In the genomic region with DNA sequence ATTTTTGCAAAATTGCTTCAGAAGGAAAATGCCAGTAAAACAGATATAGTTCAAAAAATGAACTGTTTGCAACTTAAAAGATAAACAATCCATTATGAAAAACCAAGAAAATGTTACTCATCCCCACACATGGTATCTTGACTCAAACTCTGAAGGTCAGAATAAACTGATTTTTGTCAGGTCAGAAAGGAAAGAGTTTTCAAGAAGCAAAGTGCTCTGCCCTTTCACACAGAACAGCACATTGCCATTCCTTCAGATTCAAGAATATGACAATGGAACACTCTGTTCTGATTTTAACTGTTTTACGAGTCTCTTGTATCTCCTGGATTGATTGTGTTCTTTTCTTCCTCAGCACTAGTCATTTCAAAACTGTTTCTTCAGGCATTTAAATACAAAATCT, we compare ENCODE assay signal across 27 cellular contexts. TPM values are rescaled to one million over a fixed set of nuclear protein-coding genes. Genes with fewer than 3 reads are reported as not detected.
DNase-seq lines count a peak whose midpoint lies in the region; ATAC-seq and TF ChIP-seq lines count a peak whose summit lies in the region.
"Had no signal": no experiment of that assay in that cellular context is flagged by ENCODE, and none has a peak within 500 bp of the region (broad histone marks: within the 10 kb centered on the region; RNA-seq: fewer than 3 reads in every experiment).

No MANE protein-coding gene starts in this region.

- H3K36me3 ChIP-seq in SK-N-SH (replicated peaks in 1 of 2; ENCODE audit: control insufficient read depth in 1 of 2, insufficient read depth in 2 of 2, low read length in 1 of 2): no peaks in the 10 kb centered on the region
- H3K36me3 ChIP-seq: ascending aorta, BE2C had no signal

- peaks cover 5 to 47% of the 10 kb centered on the region in 2 experiments; a peak in 3 of 4 replicates for H3K4me1 ChIP-seq in SK-N-SH (ENCODE audit: control insufficient read depth in 1 of 2, insufficient read depth in 2 of 2, low read depth in 1 of 2, low read length in 1 of 2)

- no peaks in the 10 kb centered on the region for H3K9me2 ChIP-seq in SK-N-SH

- intact Hi-C loops in activated T-helper 1 cell treated with anti-CD3 and anti-CD28 coated beads, Interleukin-12 subunit alpha, Interleukin-12 subunit beta, Interleukin-2, Interleukin-4 antibody, amounts not matched to agents 30 ng/mL and 10 ng/mL and 1 ng/mL, durations not matched to agents 14 hours and 24 hours and 36 hours (cut with micrococcal nuclease): loop anchor here (1.0 to 5.0 kb wide), 2 partner anchors 48 to 59 kb away; no protein-coding TSS in a partner anchor

- TF ChIP-seq CTCF in SK-N-SH (IDR thresholded peaks at IDR 0.05): no peak
- no peak for TF ChIP-seq CTCF in foreskin fibroblast (IDR thresholded peaks at IDR 0.05; ENCODE audit: low read depth, low read length)

- H3K9me3 ChIP-seq in SK-N-SH: no peaks in the 10 kb centered on the region
- H3K9me3 ChIP-seq: ascending aorta, BE2C had no signal

- H4K20me1 ChIP-seq in SK-N-SH (ENCODE audit: insufficient read depth): no peaks in the 10 kb centered on the region

- H3K79me2 ChIP-seq in SK-N-SH (ENCODE audit: insufficient read depth): no peaks in the 10 kb centered on the region

- 92% methylated on average over 1 of the region's 1 CpG for WGBS in SK-N-SH (ENCODE audit: low lambda C conversion rate)

- TF ChIP-seq EP300 in SK-N-SH (IDR thresholded peaks at IDR 0.05; ENCODE audit: borderline replicate concordance in 1 of 2, low read depth in 1 of 2, low read length in 1 of 2): no peak

- DNase-seq in SK-N-SH: no peak
- no peak for DNase-seq in activated T-helper 1 cell treated with anti-CD3 and anti-CD28 coated beads, Interleukin-12 subunit alpha, Interleukin-12 subunit beta, Interleukin-2, Interleukin-4 antibody, amounts not matched to agents 30 ng/mL and 10 ng/mL and 1 ng/mL, durations not matched to agents 14 hours and 24 hours and 36 hours (ENCODE audit: low spot score)
- peak; percentile 61 to 69 for DNase-seq in foreskin fibroblast
- no peak for DNase-seq in stimulated activated effector memory CD8-positive, alpha-beta T cell treated with anti-CD3 and anti-CD28 coated beads, Interleukin-12 subunit alpha, Interleukin-12 subunit beta, amount 100 ng/mL, for 72 hours (ENCODE audit: low spot score in 2 of 2)
- DNase-seq: activated CD4-positive, alpha-beta T cell treated with anti-CD3 and anti-CD28 coated beads for 4 hours; activated CD8-positive, alpha-beta memory T cell treated with anti-CD3 and anti-CD28 coated beads, Interleukin-2, amount 50 U/mL, for 48 hours; activated gamma-delta T cell treated with Interleukin-2 at 50 U/mL for 16 hours; BE2C; Calu3; cerebellar nuclear complex; effector CD8-positive, alpha-beta T cell; midbrain; NCI-H1436 treated with DMSO at 0.1 percent for 48 hours; NCI-H2171; NCI-H526; small intestine; stimulated activated CD4-positive, alpha-beta T cell treated with anti-CD3 and anti-CD28 coated beads, Interleukin-2, amount 100 ng/mL, for 48 hours had no signal

- no peaks in the 10 kb centered on the region for H3K27me3 ChIP-seq in SK-N-SH (ENCODE audit: insufficient read depth)
- H3K27me3 ChIP-seq: ascending aorta, BE2C had no signal

- no peaks in the 10 kb centered on the region for H3K36me3 Mint-ChIP-seq in activated T-helper 1 cell treated with anti-CD3 and anti-CD28 coated beads, Interleukin-12 subunit alpha, Interleukin-12 subunit beta, Interleukin-2, Interleukin-4 antibody, amounts not matched to agents 30 ng/mL and 10 ng/mL and 1 ng/mL, durations not matched to agents 14 hours and 24 hours and 36 hours (ENCODE audit: low read depth)
- no peaks in the 10 kb centered on the region for H3K36me3 Mint-ChIP-seq in stimulated activated effector memory CD8-positive, alpha-beta T cell treated with anti-CD3 and anti-CD28 coated beads, Interleukin-12 subunit alpha, Interleukin-12 subunit beta, amount 100 ng/mL, for 72 hours

- H3K9ac ChIP-seq in SK-N-SH: no peak overlapping the region; the same call in 1 of the 2 replicates

- CTCF ChIA-PET in SK-N-SH (lab: Yijun Ruan, JAX): no interaction called here

- H3K27me3 Mint-ChIP-seq in activated T-helper 1 cell treated with anti-CD3 and anti-CD28 coated beads, Interleukin-12 subunit alpha, Interleukin-12 subunit beta, Interleukin-2, Interleukin-4 antibody, amounts not matched to agents 30 ng/mL and 10 ng/mL and 1 ng/mL, durations not matched to agents 14 hours and 24 hours and 36 hours (ENCODE audit: insufficient read depth): peaks cover 8% of the 10 kb centered on the region

- peak overlapping the region; percentile 6 for H3K27ac Mint-ChIP-seq in activated T-helper 1 cell treated with anti-CD3 and anti-CD28 coated beads, Interleukin-12 subunit alpha, Interleukin-12 subunit beta, Interleukin-2, Interleukin-4 antibody, amounts not matched to agents 30 ng/mL and 10 ng/mL and 1 ng/mL, durations not matched to agents 14 hours and 24 hours and 36 hours
- no peak overlapping the region for H3K27ac Mint-ChIP-seq in stimulated activated effector memory CD8-positive, alpha-beta T cell treated with anti-CD3 and anti-CD28 coated beads, Interleukin-12 subunit alpha, Interleukin-12 subunit beta, amount 100 ng/mL, for 72 hours
- H3K27ac Mint-ChIP-seq: IgD-negative memory B cell had no signal

- peak overlapping the region; percentile 3; the same call in 1 of the 2 replicates for H2AFZ ChIP-seq in SK-N-SH (ENCODE audit: low read depth)

- ATAC-seq in SK-N-SH treated with all-trans-retinoic acid at 6 μM for 48 hours: no peak
- ATAC-seq in stimulated activated effector memory CD8-positive, alpha-beta T cell treated with anti-CD3 and anti-CD28 coated beads, Interleukin-12 subunit alpha, Interleukin-12 subunit beta, amount 100 ng/mL, for 72 hours: peak; percentile 61
- no peak for ATAC-seq in HG02610 (IDR thresholded peaks at IDR 0.05; ENCODE audit: unreplicated experiment)
- no peak for ATAC-seq in HG02973 (IDR thresholded peaks at IDR 0.05; ENCODE audit: unreplicated experiment)
- ATAC-seq in activated CD4-positive, CD25-positive, alpha-beta regulatory T cell treated with anti-CD3 and anti-CD28 coated beads, Interleukin-2, amount 50 U/mL, for 24 hours: no peak
- ATAC-seq: esophagus mucosa, Right ventricle myocardium inferior had no signal

- POLR2A ChIA-PET in SK-N-SH (lab: Yijun Ruan, JAX): no interaction called here

- no peak overlapping the region for H3K4me3 ChIP-seq in SK-N-SH (ENCODE audit: low read depth in 2 of 2, low read length in 1 of 2)
- no peak overlapping the region for H3K4me3 ChIP-seq in foreskin fibroblast (ENCODE audit: low read depth in 1 of 2, low read length in 2 of 2)
- H3K4me3 ChIP-seq: ascending aorta had no signal

- no peak overlapping the region for H3K4me3 Mint-ChIP-seq in activated T-helper 1 cell treated with anti-CD3 and anti-CD28 coated beads, Interleukin-12 subunit alpha, Interleukin-12 subunit beta, Interleukin-2, Interleukin-4 antibody, amounts not matched to agents 30 ng/mL and 10 ng/mL and 1 ng/mL, durations not matched to agents 14 hours and 24 hours and 36 hours
- peak overlapping the region; percentile 4 for H3K4me3 Mint-ChIP-seq in stimulated activated effector memory CD8-positive, alpha-beta T cell treated with anti-CD3 and anti-CD28 coated beads, Interleukin-12 subunit alpha, Interleukin-12 subunit beta, amount 100 ng/mL, for 72 hours
- H3K4me3 Mint-ChIP-seq: IgD-negative memory B cell had no signal

- TF ChIP-seq RAD21 in SK-N-SH (IDR thresholded peaks at IDR 0.05; ENCODE audit: low read length): no peak

- no peak overlapping the region for H3K4me2 ChIP-seq in SK-N-SH

- H3K4me1 Mint-ChIP-seq in activated T-helper 1 cell treated with anti-CD3 and anti-CD28 coated beads, Interleukin-12 subunit alpha, Interleukin-12 subunit beta, Interleukin-2, Interleukin-4 antibody, amounts not matched to agents 30 ng/mL and 10 ng/mL and 1 ng/mL, durations not matched to agents 14 hours and 24 hours and 36 hours (ENCODE audit: low read depth): peaks cover 44% of the 10 kb centered on the region
- H3K4me1 Mint-ChIP-seq in stimulated activated effector memory CD8-positive, alpha-beta T cell treated with anti-CD3 and anti-CD28 coated beads, Interleukin-12 subunit alpha, Interleukin-12 subunit beta, amount 100 ng/mL, for 72 hours: peaks cover 17% of the 10 kb centered on the region

- H3F3A ChIP-seq in SK-N-SH (replicated peaks; ENCODE audit: insufficient read depth): peaks cover 20% of the 10 kb centered on the region

- H3K9me3 Mint-ChIP-seq in activated T-helper 1 cell treated with anti-CD3 and anti-CD28 coated beads, Interleukin-12 subunit alpha, Interleukin-12 subunit beta, Interleukin-2, Interleukin-4 antibody, amounts not matched to agents 30 ng/mL and 10 ng/mL and 1 ng/mL, durations not matched to agents 14 hours and 24 hours and 36 hours: peaks cover 5% of the 10 kb centered on the region
- no peaks in the 10 kb centered on the region for H3K9me3 Mint-ChIP-seq in stimulated activated effector memory CD8-positive, alpha-beta T cell treated with anti-CD3 and anti-CD28 coated beads, Interleukin-12 subunit alpha, Interleukin-12 subunit beta, amount 100 ng/mL, for 72 hours

- no peak overlapping the region for H3K27ac ChIP-seq in SK-N-SH (ENCODE audit: low read depth in 2 of 2, low read length in 1 of 2)
- H3K27ac ChIP-seq: 22Rv1, ascending aorta had no signal

TF ChIP-seq in SK-N-SH, 30 proteins besides CTCF, POLR2A, EP300 and RAD21 (continues in another document):
- no peak for TF ChIP-seq POLR2AphosphoS5 (IDR thresholded peaks at IDR 0.05; ENCODE audit: low read depth, low read length)

TF ChIP-seq in SK-N-SH treated with all-trans-retinoic acid at 6 μM for 48 hours, 23 proteins besides CTCF, POLR2A, EP300 and RAD21 (continues in another document):
- TF ChIP-seq GLIS3 (CRISPR knock-in tag; IDR thresholded peaks at IDR 0.05): no peak
- TF ChIP-seq PPARA (CRISPR knock-in tag; IDR thresholded peaks at IDR 0.05; ENCODE audit: borderline replicate concordance): no peak
- TF ChIP-seq ZNF8 (CRISPR knock-in tag; IDR thresholded peaks at IDR 0.05): no peak
- no peak for TF ChIP-seq SNAI2 (CRISPR knock-in tag; IDR thresholded peaks at IDR 0.05)
- TF ChIP-seq ZC3H10 (CRISPR knock-in tag; IDR thresholded peaks at IDR 0.05): no peak
- no peak for TF ChIP-seq TOX (CRISPR knock-in tag; IDR thresholded peaks at IDR 0.05; ENCODE audit: borderline replicate concordance)
- TF ChIP-seq RARB (CRISPR knock-in tag; IDR thresholded peaks at IDR 0.05): no peak

RNA-seq across cellular contexts. Expression of a gene that starts 33.8 kb away (rescaled TPM):
- polyA plus RNA-seq in SK-N-SH (2012; rRNA removed): 443 and 528 TPM in 2 replicates
- 569 and 615 TPM in 2 replicates for polyA plus RNA-seq in SK-N-SH (2012; cell fraction: cytosol; rRNA removed)
- polyA plus RNA-seq in SK-N-SH (2012; cell fraction: nucleus; rRNA removed): 256 and 330 TPM in 2 replicates
- total RNA-seq in activated T-helper 1 cell treated with anti-CD3 and anti-CD28 coated beads, Interleukin-12 subunit alpha, Interleukin-12 subunit beta, Interleukin-2, Interleukin-4 antibody, amounts not matched to agents 30 ng/mL and 10 ng/mL and 1 ng/mL, durations not matched to agents 14 hours and 24 hours and 36 hours: 12.5 and 15.2 TPM in 2 replicates
- polyA plus RNA-seq: neural cell had no signal

Comparison
In these comparisons a context has a peak if more than half of its experiments do, and no peak if none do; other contexts are left out.
1. DNase-seq: peak in foreskin fibroblast (2 of 2); none in SK-N-SH (single experiment), activated T-helper 1 cell treated with anti-CD3 and anti-CD28 coated beads, Interleukin-12 subunit alpha, Interleukin-12 subunit beta, Interleukin-2, Interleukin-4 antibody, amounts not matched to agents 30 ng/mL and 10 ng/mL and 1 ng/mL, durations not matched to agents 14 hours and 24 hours and 36 hours (single experiment) and stimulated activated effector memory CD8-positive, alpha-beta T cell treated with anti-CD3 and anti-CD28 coated beads, Interleukin-12 subunit alpha, Interleukin-12 subunit beta, amount 100 ng/mL, for 72 hours (0 of 2).